In genomic region chr5:154850255-154851062, GRCh38 we compare ENCODE assay signal across 8 cellular contexts. TPM values are rescaled to one million over a fixed set of nuclear protein-coding genes. Genes with fewer than 3 reads are reported as not detected.
A peak's percentile ranks its signal among the peaks of the same experiment; 100 is the strongest.
DNase-seq lines count a peak whose midpoint lies in the region; ATAC-seq and TF ChIP-seq lines count a peak whose summit lies in the region.
"Had no signal": no experiment of that assay in that cellular context is flagged by ENCODE, and none has a peak within 500 bp of the region (broad histone marks: within the 10 kb centered on the region; RNA-seq: fewer than 3 reads in every experiment).

TSS of gene FAXDC2 (minus strand) at chr5:154850603. CDS start at chr5:154838178, 12,425 bp downstream.

- TF ChIP-seq CTCF in mammary epithelial cell (conservative IDR thresholded peaks at IDR 0.05 in 1 of 2, IDR thresholded peaks at IDR 0.05 in 1 of 2; ENCODE audit: extremely low read depth in 1 of 2, insufficient read depth in 1 of 2, low read depth in 1 of 2, low read length in 2 of 2) (no peak), Caco-2 (IDR thresholded peaks at IDR 0.05; ENCODE audit: insufficient read depth in 1 of 2, low read depth in 1 of 2, low read length in 1 of 2, severe bottlenecking in 1 of 2, unreplicated experiment in 1 of 2) (no peak)

- WGBS in mammary epithelial cell (ENCODE audit: low coverage, missing lambda C conversion rate): 4% methylated on average over 10 of the region's 11 CpGs

- DNase-seq in mammary epithelial cell: peak; percentile 51
- peak; percentile 89 for DNase-seq in sciatic nerve (ENCODE audit: low spot score)
- DNase-seq in activated gamma-delta T cell (lab: John Stamatoyannopoulos, UW): no peak
- no peak for DNase-seq in Caco-2
- no peak for DNase-seq in NCI-H146 treated with DMSO at 0.1 percent for 48 hours (lab: John Stamatoyannopoulos, UW; ENCODE audit: unreplicated experiment)

- no peaks in the 10 kb centered on the region for H3K79me2 ChIP-seq in mammary epithelial cell (ENCODE audit: insufficient read depth, low read length)

- BruUV-seq in mammary epithelial cell (replicated peaks; lab: Mats Ljungman, UMichigan) (no TSS peak), Caco-2 (replicated peaks; lab: Mats Ljungman, UMichigan) (no TSS peak)

- H3K4me1 ChIP-seq in mammary epithelial cell (ENCODE audit: insufficient read depth, low read length) (peaks cover 10% of the 10 kb centered on the region), iPS-20b (ENCODE audit: insufficient read depth, low read length) (peaks cover 16% of the 10 kb centered on the region; the same call in 1 of the 2 replicates), Caco-2 (no peaks in the 10 kb centered on the region)

- ATAC-seq in HG02884 (IDR thresholded peaks at IDR 0.05; ENCODE audit: unreplicated experiment) (peak; percentile 88), sciatic nerve (peak; percentile 99)

- H3K4me1 Mint-ChIP-seq in Caco-2 (ENCODE audit: low read depth, unreplicated experiment): no peaks in the 10 kb centered on the region

- in situ Hi-C loops in mammary epithelial cell (cut with MboI; ENCODE audit: low sequenced_read_pairs in 2 of 2): no loop called here

- dilution Hi-C loops in mammary epithelial cell (cut with HindIII; ENCODE audit: low sequenced_read_pairs): no loop called here

- H3K27me3 Mint-ChIP-seq in Caco-2 (ENCODE audit: insufficient read depth, unreplicated experiment): no peaks in the 10 kb centered on the region

- CTCF ChIA-PET in mammary epithelial cell (lab: Charles Lee; ENCODE audit: low non-redundant PET): no interaction called here
- CTCF ChIA-PET in Caco-2 (lab: Charles Lee): no interaction called here

- no peaks in the 10 kb centered on the region for H3K9me3 ChIP-seq in mammary epithelial cell (replicated peaks; ENCODE audit: insufficient read depth, low read length)
- H3K9me3 ChIP-seq in iPS-20b (ENCODE audit: insufficient read depth, low read depth, low read length): no peaks in the 10 kb centered on the region
- H3K9me3 ChIP-seq in Caco-2: no peaks in the 10 kb centered on the region

- H3K4me2 ChIP-seq in mammary epithelial cell (ENCODE audit: insufficient read depth, low read depth, low read length): peak within 1 kb of the TSS; percentile 56

- H3K9ac ChIP-seq in mammary epithelial cell (ENCODE audit: insufficient read depth, low read length) (peak within 1 kb of the TSS; percentile 22), iPS-20b (ENCODE audit: low read depth, low read length) (peak within 1 kb of the TSS; percentile 83)

- H3K4me3 ChIP-seq in mammary epithelial cell (replicated peaks in 1 of 3; ENCODE audit: insufficient read depth in 1 of 3, low read depth in 2 of 3, low read length in 3 of 3): peak within 1 kb of the TSS in 2 of 3 experiments; percentile 20 to 32
- peak within 1 kb of the TSS; percentile 79 for H3K4me3 ChIP-seq in iPS-20b (ENCODE audit: low read length)
- H3K4me3 ChIP-seq in Caco-2 (ENCODE audit: low read depth, low read length): no peak within 1 kb of the TSS

- no peaks in the 10 kb centered on the region for H4K20me1 ChIP-seq in mammary epithelial cell (ENCODE audit: insufficient read depth, low read length)

- H3K27ac ChIP-seq in mammary epithelial cell (ENCODE audit: insufficient read depth, low read depth, low read length) (no peak within 1 kb of the TSS), iPS-20b (ENCODE audit: low read length) (peak within 1 kb of the TSS; percentile 68)

- H3K9me3 Mint-ChIP-seq in Caco-2 (ENCODE audit: unreplicated experiment): no peaks in the 10 kb centered on the region
- H3K9me3 Mint-ChIP-seq: T-helper 1 cell treated with Interleukin-12 subunit alpha and Interleukin-12 subunit beta and Interleukin-4 antibody, amounts not matched to agents 30 μg/mL and 1 μg/mL, for 36 hours had no signal

- no peak within 1 kb of the TSS for H3K27ac Mint-ChIP-seq in Caco-2 (ENCODE audit: unreplicated experiment)
- H3K27ac Mint-ChIP-seq: T-helper 1 cell treated with Interleukin-12 subunit alpha and Interleukin-12 subunit beta and Interleukin-4 antibody, amounts not matched to agents 30 μg/mL and 1 μg/mL, for 36 hours had no signal

- peak within 1 kb of the TSS; percentile 61 for H2AFZ ChIP-seq in mammary epithelial cell (ENCODE audit: low read depth, low read length)

- no peaks in the 10 kb centered on the region for H3K27me3 ChIP-seq in mammary epithelial cell (ENCODE audit: insufficient read depth, low read length)
- no peaks in the 10 kb centered on the region for H3K27me3 ChIP-seq in iPS-20b (ENCODE audit: insufficient read depth, low read length)
- H3K27me3 ChIP-seq in Caco-2 (replicated peaks; ENCODE audit: control insufficient read depth, insufficient read depth, low read length): no peaks in the 10 kb centered on the region

- POLR2A ChIA-PET in Caco-2 (lab: Charles Lee): no interaction called here

- no peaks in the 10 kb centered on the region for H3K36me3 Mint-ChIP-seq in Caco-2 (ENCODE audit: insufficient read depth, unreplicated experiment)

- no peak within 1 kb of the TSS for H3K4me3 Mint-ChIP-seq in Caco-2 (ENCODE audit: unreplicated experiment)
- H3K4me3 Mint-ChIP-seq: T-helper 1 cell treated with Interleukin-12 subunit alpha and Interleukin-12 subunit beta and Interleukin-4 antibody, amounts not matched to agents 30 μg/mL and 1 μg/mL, for 36 hours had no signal

- H3K36me3 ChIP-seq in mammary epithelial cell (ENCODE audit: insufficient read depth, low read length) (no peaks in the 10 kb centered on the region), iPS-20b (ENCODE audit: insufficient read depth, low read depth, low read length) (no peaks in the 10 kb centered on the region), Caco-2 (ENCODE audit: control insufficient read depth, insufficient read depth, low read length) (no peaks in the 10 kb centered on the region)

- intact Hi-C loops in mammary epithelial cell (cut with micrococcal nuclease) (no loop called here), sciatic nerve (cut with DNase I) (no loop called here), Caco-2 (cut with micrococcal nuclease; ENCODE audit: unreplicated experiment) (no loop called here)

RNA-seq across cellular contexts. Expression of gene FAXDC2, which starts in this region (rescaled TPM):
- total RNA-seq in mammary epithelial cell: 1 to 10 TPM in 1 of 2 donors, under 1 TPM in 1; 0.64 to 2.5 TPM
- 1.4 TPM for polyA plus RNA-seq in mammary epithelial cell
- not detected for polyA minus RNA-seq in mammary epithelial cell
- 60.9 TPM for total RNA-seq in sciatic nerve
- total RNA-seq in Caco-2 (2022): 0.95 and 1.6 TPM in 2 replicates

Comparison
In these comparisons a context has a peak if more than half of its experiments do, and no peak if none do; other contexts are left out.
1. RNA of gene FAXDC2 (total RNA-seq): 60.9 TPM in sciatic nerve (single experiment); 0.64 to 2.5 TPM in mammary epithelial cell and 0.95 to 1.6 TPM in Caco-2; every median in the first group is over 10 times any median in the second.
2. DNase-seq: peak in mammary epithelial cell (single experiment) and sciatic nerve (single experiment); none in activated gamma-delta T cell (single experiment), Caco-2 (0 of 2) and NCI-H146 treated with DMSO at 0.1 percent for 48 hours (single experiment).